Comparison of ENCODE assay signal across 8 cellular contexts in genomic region chr10:110567201-110568054, GRCh38. TPM values are rescaled to one million over a fixed set of nuclear protein-coding genes. Genes with fewer than 3 reads are reported as not detected.
DNase-seq lines count a peak whose midpoint lies in the region; ATAC-seq and TF ChIP-seq lines count a peak whose summit lies in the region.

Gene SMC3, plus strand, starts transcription at chr10:110567695. Its CDS starts 122 bp downstream, at chr10:110567817.

- TF ChIP-seq CTCF in OCI-LY7 (conservative IDR thresholded peaks at IDR 0.05; ENCODE audit: low read length), result no peak
- TF ChIP-seq CTCF in epithelial cell of esophagus (IDR thresholded peaks at IDR 0.05; ENCODE audit: insufficient read depth, low read depth, low read length, missing control alignments), result no peak

- peak; percentile 96 for DNase-seq in DMS 273 (lab: John Stamatoyannopoulos, UW; ENCODE audit: unreplicated experiment)
- DNase-seq in HuH-7.5 (ENCODE audit: low spot score), result peak; percentile 52
- DNase-seq in OCI-LY7 (ENCODE audit: low spot score), result peak; percentile 96
- DNase-seq in activated T-cell treated with anti-CD3 and anti-CD28 coated beads for 4 hours, result peak; percentile 87
- DNase-seq in epithelial cell of esophagus (ENCODE audit: low read depth), result peak; percentile 92
- peak; percentile 71 to 81 for DNase-seq in stimulated activated CD8-positive, alpha-beta memory T cell treated with anti-CD3 and anti-CD28 coated beads, Interleukin-4, amount 100 ng/mL, for 1 hour (ENCODE audit: low read depth in 2 of 2, low spot score in 1 of 2)

- ATAC-seq in GM21526 (IDR thresholded peaks at IDR 0.05; ENCODE audit: low FRiP score, unreplicated experiment), result peak; percentile 89

- H3K4me3 ChIP-seq in OCI-LY7 (ENCODE audit: low read depth, low read length, poor library complexity, severe bottlenecking) (peak within 1 kb of the TSS; percentile 98), epithelial cell of esophagus (ENCODE audit: low read length) (peak within 1 kb of the TSS; percentile 85), mononuclear cell (ENCODE audit: low read length) (peak within 1 kb of the TSS; percentile 85)

- peak within 1 kb of the TSS; percentile 60 for H3K27ac ChIP-seq in OCI-LY7 (ENCODE audit: low read depth, low read length, poor library complexity, severe bottlenecking)

- intact Hi-C loops in OCI-LY7 (cut with micrococcal nuclease; ENCODE audit: unreplicated experiment), result loop anchor here (5.0 kb wide), 2 partner anchors 35 to 355 kb away; no protein-coding TSS in a partner anchor

- H3K4me2 ChIP-seq in OCI-LY7 (ENCODE audit: low read length), result peak within 1 kb of the TSS; percentile 94

- peak within 1 kb of the TSS; percentile 97 for H2AFZ ChIP-seq in OCI-LY7 (ENCODE audit: low read length)

- H3K9me2 ChIP-seq in OCI-LY7 (ENCODE audit: insufficient read depth, low read length), result no peaks in the 10 kb centered on the region

- no TSS peak for BruUV-seq in OCI-LY7 (replicated peaks; lab: Mats Ljungman, UMichigan)

- no peaks in the 10 kb centered on the region for H3K9me3 ChIP-seq in OCI-LY7 (ENCODE audit: low read length)
- H3K9me3 ChIP-seq in mononuclear cell (ENCODE audit: low read depth, low read length), result no peaks in the 10 kb centered on the region

- peaks cover 49% of the 10 kb centered on the region for H3K79me2 ChIP-seq in OCI-LY7 (ENCODE audit: insufficient read depth, low read depth, low read length)

- peaks cover 25% of the 10 kb centered on the region for H4K20me1 ChIP-seq in OCI-LY7 (ENCODE audit: insufficient read depth, low read length)

- H3K4me1 ChIP-seq in OCI-LY7 (ENCODE audit: insufficient read depth, low read length, poor library complexity, severe bottlenecking) (peaks cover 52% of the 10 kb centered on the region), mononuclear cell (ENCODE audit: insufficient read depth, low read length) (peaks cover 30% of the 10 kb centered on the region)

- POLR2A ChIA-PET in OCI-LY7 (lab: Charles Lee), result interaction anchor here (0.6 to 1.6 kb wide), 6 partner anchors 9 to 1200 kb away, joined by 3 to 4 read pairs (median 3); no protein-coding TSS in a partner anchor

- CTCF ChIA-PET in OCI-LY7 (lab: Charles Lee; ENCODE audit: unreplicated experiment), result no interaction called here

- peaks cover 6% of the 10 kb centered on the region for H3K27me3 ChIP-seq in mononuclear cell (ENCODE audit: insufficient read depth, low read length)

- H3K36me3 ChIP-seq in OCI-LY7 (ENCODE audit: insufficient read depth, low read length), result peaks cover 30% of the 10 kb centered on the region

RNA-seq across cellular contexts. Expression of gene SMC3, which starts in this region (rescaled TPM):
- 38.4 and 50.0 TPM in 2 replicates for total RNA-seq in OCI-LY7 (2014; rRNA removed; shearing (Covaris generic))
- total RNA-seq in OCI-LY7 (2022) (73.4 and 83.6 TPM in 2 replicates), mononuclear cell (34.6 TPM)

Comparison
In these comparisons a context has a peak if more than half of its experiments do, and no peak if none do; other contexts are left out.
1. Peak in every context shown above with its lines: DNase-seq, ATAC-seq, H3K4me3 ChIP-seq and H3K27ac ChIP-seq.